In the genomic region with DNA sequence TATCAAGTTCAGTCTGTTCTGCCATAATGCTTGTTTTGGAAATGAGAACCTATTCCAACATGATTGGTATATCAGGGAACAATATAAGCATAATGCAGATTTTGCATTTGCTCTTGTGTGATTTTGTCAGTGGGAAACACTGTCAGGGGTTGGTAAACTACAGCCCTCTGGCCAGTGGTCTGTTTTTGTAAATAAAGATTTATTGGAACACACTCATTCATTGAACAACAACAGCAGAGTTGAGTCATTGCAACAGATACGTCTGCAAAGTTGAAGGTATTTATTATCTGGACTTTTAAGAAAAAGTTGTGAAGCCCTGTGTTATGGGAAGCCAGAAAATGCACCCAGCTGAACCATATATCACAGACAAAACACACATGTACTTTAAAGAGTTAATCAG, we compare ENCODE assay signal across 25 cellular contexts.
"Had no signal": no experiment of that assay in that cellular context is flagged by ENCODE, and none has a peak within 500 bp of the region (broad histone marks: within the 10 kb centered on the region; RNA-seq: fewer than 3 reads in every experiment).

No MANE protein-coding gene starts in this region.

- H3K36me3 Mint-ChIP-seq: activated naive CD8-positive, alpha-beta T cell treated with anti-CD3 and anti-CD28 coated beads for 36 hours; WTC11 had no signal

- H3K27me3 Mint-ChIP-seq: activated naive CD8-positive, alpha-beta T cell treated with anti-CD3 and anti-CD28 coated beads for 36 hours; activated naive CD8-positive, alpha-beta T cell treated with anti-CD3 and anti-CD28 coated beads, Interleukin-2, amount 50 U/mL, for 24 hours had no signal

- H3K9me3 Mint-ChIP-seq: activated CD4-positive, alpha-beta memory T cell treated with anti-CD3 and anti-CD28 coated beads, Interleukin-2, amount 10 ng/mL, durations not matched to agents 7 days and 5 days; activated CD4-positive, alpha-beta T cell treated with anti-CD3 and anti-CD28 coated beads, Interleukin-2, amount 10 ng/mL, durations not matched to agents 7 days and 5 days; activated naive CD4-positive, alpha-beta T cell treated with anti-CD3 and anti-CD28 coated beads for 36 hours; activated naive CD8-positive, alpha-beta T cell treated with anti-CD3 and anti-CD28 coated beads for 36 hours; activated T-helper 1 cell treated with anti-CD3 and anti-CD28 coated beads, Interleukin-12 subunit alpha, Interleukin-12 subunit beta, Interleukin-2, Interleukin-4 antibody, amounts not matched to agents 30 ng/mL and 10 ng/mL and 1 ng/mL, durations not matched to agents 14 hours and 24 hours and 36 hours; activated T-helper 2 cell treated with anti-CD3 and anti-CD28 coated beads, Interferon-gamma antibody, Interleukin-2, Interleukin-4, amounts not matched to agents 10 μg/mL and 5 μg/mL and 100 μg/mL, durations not matched to agents 14 hours and 24 hours and 36 hours had no signal

- H3K27me3 ChIP-seq: brain microvascular endothelial cell had no signal

- H3K36me3 ChIP-seq: brain microvascular endothelial cell had no signal

- DNase-seq: activated CD4-positive, alpha-beta memory T cell treated with anti-CD3 and anti-CD28 coated beads, Interleukin-2, amount 10 ng/mL, durations not matched to agents 7 days and 5 days; activated CD4-positive, alpha-beta T cell treated with anti-CD3 and anti-CD28 coated beads for 1 hour; activated CD4-positive, alpha-beta T cell treated with anti-CD3 and anti-CD28 coated beads for 4 hours; activated CD4-positive, alpha-beta T cell treated with anti-CD3 and anti-CD28 coated beads, Interleukin-2, amount 10 ng/mL, durations not matched to agents 7 days and 5 days; activated CD4-positive, alpha-beta T cell treated with anti-CD3 and anti-CD28 coated beads, Interleukin-2, amount 50 U/mL, for 4 hours; activated effector memory CD4-positive, alpha-beta T cell treated with anti-CD3 and anti-CD28 coated beads, Interleukin-2, amount 50 U/mL, for 16 hours; activated naive CD4-positive, alpha-beta T cell treated with anti-CD3 and anti-CD28 coated beads for 36 hours; activated naive CD8-positive, alpha-beta T cell treated with anti-CD3 and anti-CD28 coated beads for 36 hours; activated naive CD8-positive, alpha-beta T cell treated with anti-CD3 and anti-CD28 coated beads, Interleukin-2, amount 50 U/mL, for 24 hours; activated T-cell treated with anti-CD3 and anti-CD28 coated beads, Interleukin-2, amount 50 U/mL, for 1 hour; activated T-cell treated with anti-CD3 and anti-CD28 coated beads, Interleukin-2, amount 50 U/mL, for 48 hours; anterior cingulate cortex; brain microvascular endothelial cell; cortex of kidney; dermis blood vessel endothelial cell; effector CD4-positive, alpha-beta T cell; effector memory CD8-positive, alpha-beta T cell; hippocampal formation; T-helper 2 cell had no signal

- H3K4me3 Mint-ChIP-seq: activated CD4-positive, alpha-beta memory T cell treated with anti-CD3 and anti-CD28 coated beads, Interleukin-2, amount 10 ng/mL, durations not matched to agents 7 days and 5 days; activated CD4-positive, alpha-beta T cell treated with anti-CD3 and anti-CD28 coated beads, Interleukin-2, amount 10 ng/mL, durations not matched to agents 7 days and 5 days; activated naive CD4-positive, alpha-beta T cell treated with anti-CD3 and anti-CD28 coated beads for 36 hours; activated naive CD4-positive, alpha-beta T cell treated with anti-CD3 and anti-CD28 coated beads, Interleukin-2, amount 50 U/mL, for 24 hours; activated naive CD8-positive, alpha-beta T cell treated with anti-CD3 and anti-CD28 coated beads for 36 hours; activated naive CD8-positive, alpha-beta T cell treated with anti-CD3 and anti-CD28 coated beads, Interleukin-2, amount 50 U/mL, for 24 hours; activated T-helper 1 cell treated with anti-CD3 and anti-CD28 coated beads, Interleukin-12 subunit alpha, Interleukin-12 subunit beta, Interleukin-2, Interleukin-4 antibody, amounts not matched to agents 30 ng/mL and 10 ng/mL and 1 ng/mL, durations not matched to agents 14 hours and 24 hours and 36 hours; effector memory CD8-positive, alpha-beta T cell; WTC11 had no signal

- H3K27ac ChIP-seq: brain microvascular endothelial cell, epithelial cell of prostate, VCaP had no signal

- H3K27ac Mint-ChIP-seq: activated CD4-positive, alpha-beta memory T cell treated with anti-CD3 and anti-CD28 coated beads, Interleukin-2, amount 10 ng/mL, durations not matched to agents 7 days and 5 days; activated CD4-positive, alpha-beta T cell treated with anti-CD3 and anti-CD28 coated beads, Interleukin-2, amount 10 ng/mL, durations not matched to agents 7 days and 5 days; activated naive CD4-positive, alpha-beta T cell treated with anti-CD3 and anti-CD28 coated beads for 36 hours; activated naive CD4-positive, alpha-beta T cell treated with anti-CD3 and anti-CD28 coated beads, Interleukin-2, amount 50 U/mL, for 24 hours; activated naive CD8-positive, alpha-beta T cell treated with anti-CD3 and anti-CD28 coated beads for 36 hours; activated naive CD8-positive, alpha-beta T cell treated with anti-CD3 and anti-CD28 coated beads, Interleukin-2, amount 50 U/mL, for 24 hours; activated T-helper 1 cell treated with anti-CD3 and anti-CD28 coated beads, Interleukin-12 subunit alpha, Interleukin-12 subunit beta, Interleukin-2, Interleukin-4 antibody, amounts not matched to agents 30 ng/mL and 10 ng/mL and 1 ng/mL, durations not matched to agents 14 hours and 24 hours and 36 hours; activated T-helper 2 cell treated with anti-CD3 and anti-CD28 coated beads, Interferon-gamma antibody, Interleukin-2, Interleukin-4, amounts not matched to agents 10 μg/mL and 5 μg/mL and 100 μg/mL, durations not matched to agents 14 hours and 24 hours and 36 hours; effector memory CD8-positive, alpha-beta T cell; WTC11 had no signal

- H3K4me1 Mint-ChIP-seq: activated CD4-positive, alpha-beta memory T cell treated with anti-CD3 and anti-CD28 coated beads, Interleukin-2, amount 10 ng/mL, durations not matched to agents 7 days and 5 days; activated CD4-positive, alpha-beta T cell treated with anti-CD3 and anti-CD28 coated beads, Interleukin-2, amount 10 ng/mL, durations not matched to agents 7 days and 5 days; activated naive CD4-positive, alpha-beta T cell treated with anti-CD3 and anti-CD28 coated beads, Interleukin-2, amount 50 U/mL, for 24 hours; activated naive CD8-positive, alpha-beta T cell treated with anti-CD3 and anti-CD28 coated beads for 36 hours; activated naive CD8-positive, alpha-beta T cell treated with anti-CD3 and anti-CD28 coated beads, Interleukin-2, amount 50 U/mL, for 24 hours; WTC11 had no signal
